8 cellular contexts compared by ENCODE assay signal in the genomic region with DNA sequence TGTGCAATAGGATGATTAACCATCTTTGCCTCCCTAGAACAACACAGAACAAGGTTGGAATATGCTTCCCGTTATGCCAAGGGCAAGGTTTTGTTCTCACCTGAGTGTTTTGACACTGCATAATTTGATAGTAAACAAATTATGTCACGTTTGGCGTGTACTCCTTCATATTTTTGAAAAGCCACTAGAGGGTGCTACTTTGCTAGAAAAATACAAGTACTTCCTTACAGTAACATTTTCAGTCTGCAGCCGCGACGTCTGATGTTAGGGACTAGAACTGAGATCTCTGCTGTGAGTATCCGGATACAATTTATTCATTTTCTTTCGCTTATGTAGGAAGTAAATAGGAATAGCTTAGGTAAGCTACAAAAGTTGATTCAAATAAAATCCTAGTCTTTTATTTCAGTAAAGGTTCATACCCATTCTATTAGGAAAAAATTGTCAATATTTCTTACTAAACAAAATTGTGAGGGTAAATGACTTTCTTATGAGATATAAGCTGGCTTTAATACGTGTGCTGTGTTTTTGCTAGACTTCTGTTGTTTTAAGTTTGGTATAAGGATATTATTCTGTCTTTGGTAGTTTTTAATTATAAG.
A peak's percentile ranks its signal among the peaks of the same experiment; 100 is the strongest.
DNase-seq lines count a peak whose midpoint lies in the region; ATAC-seq and TF ChIP-seq lines count a peak whose summit lies in the region.

No MANE protein-coding gene starts in this region.

- no peaks in the 10 kb centered on the region for H3K27me3 ChIP-seq in left ventricle myocardium inferior (ENCODE audit: low read depth)

- H3K36me3 ChIP-seq in left ventricle myocardium inferior = no peaks in the 10 kb centered on the region

- ATAC-seq in GM19372 (IDR thresholded peaks at IDR 0.05; ENCODE audit: low read depth, unreplicated experiment) (peak; percentile 91), HG03342 (IDR thresholded peaks at IDR 0.05; ENCODE audit: unreplicated experiment) (peak; percentile 92), sciatic nerve (peak; percentile 84)

- DNase-seq in DMS153 treated with DMSO at 0.1 percent for 48 hours (lab: John Stamatoyannopoulos, UW; ENCODE audit: unreplicated experiment) (peak; percentile 90), NCI-H2171 treated with DMSO at 0.1 percent for 48 hours (lab: John Stamatoyannopoulos, UW) (peak; percentile 73), amniotic epithelial cell (ENCODE audit: low read depth) (peak; percentile 66), left ventricle myocardium inferior (peak; percentile 38), sciatic nerve (ENCODE audit: low spot score) (peak; percentile 65)
- no peak for DNase-seq in activated effector memory CD4-positive, alpha-beta T cell treated with Interleukin-2 at 50 U/mL for 16 hours

- no peaks in the 10 kb centered on the region for H3K9me3 ChIP-seq in left ventricle myocardium inferior (replicated peaks)

- peak overlapping the region; percentile 42 for H3K4me3 ChIP-seq in left ventricle myocardium inferior

- H3K4me1 ChIP-seq in left ventricle myocardium inferior = peaks cover 15% of the 10 kb centered on the region

- peak overlapping the region; percentile 42 for H3K27ac ChIP-seq in left ventricle myocardium inferior (replicated peaks)

- intact Hi-C loops in left ventricle myocardium inferior (cut with micrococcal nuclease) = loop anchor here (2.0 to 10.0 kb wide), 2 partner anchors 217 to 601 kb away; no protein-coding TSS in a partner anchor
- intact Hi-C loops in sciatic nerve (cut with DNase I) = no loop called here

- TF ChIP-seq CTCF in left ventricle myocardium inferior (IDR thresholded peaks at IDR 0.05; ENCODE audit: borderline replicate concordance) = peak; percentile 76
